24 cellular contexts compared by ENCODE assay signal in genomic region chr3:167958141-167958540, GRCh38.
"Had no signal": no experiment of that assay in that cellular context is flagged by ENCODE, and none has a peak within 500 bp of the region (broad histone marks: within the 10 kb centered on the region; RNA-seq: fewer than 3 reads in every experiment).

No MANE protein-coding gene starts in this region.

- H3K36me3 ChIP-seq: heart left ventricle, pancreas, right lobe of liver, stomach, thoracic aorta had no signal

- DNase-seq: cortex of kidney; dorsolateral prefrontal cortex; effector CD8-positive, alpha-beta T cell; heart left ventricle; hippocampal formation; left colon; left ventricle myocardium superior; mesendoderm; naive B cell; occipital lobe; pancreas; retina; right lobe of liver; stimulated activated CD4-positive, alpha-beta T cell treated with anti-CD3 and anti-CD28 coated beads, Interleukin-2, amount 100 ng/mL, for 24 hours; stimulated activated CD4-positive, alpha-beta T cell treated with anti-CD3 and anti-CD28 coated beads, Interleukin-4, amount 100 ng/mL, for 4 hours; stimulated activated naive B cell treated with anti-CD40 and anti-IgM and Interleukin-4, amounts not matched to agents 10 μg/mL and 1 μg/mL and 100 μg/mL, for 72 hours; stomach; substantia nigra; trophoblast cell had no signal

- H3K27ac Mint-ChIP-seq: naive B cell; nephron; progenitor cell of endocrine pancreas; stimulated activated naive B cell treated with anti-CD40 and anti-IgM and Interleukin-4, amounts not matched to agents 10 μg/mL and 1 μg/mL and 100 μg/mL, for 72 hours had no signal

- ATAC-seq: esophagus mucosa; heart left ventricle; left colon; left ventricle myocardium superior; pancreas; right lobe of liver; stimulated activated naive B cell treated with anti-CD40 and anti-IgM and Interleukin-4, amounts not matched to agents 10 μg/mL and 1 μg/mL and 100 μg/mL, for 72 hours had no signal

- H3K9me3 Mint-ChIP-seq: naive B cell; nephron; stimulated activated naive B cell treated with anti-CD40 and anti-IgM and Interleukin-4, amounts not matched to agents 10 μg/mL and 1 μg/mL and 100 μg/mL, for 72 hours had no signal

- H3K27me3 ChIP-seq: heart left ventricle, pancreas, right lobe of liver, stomach had no signal

- H3K4me1 Mint-ChIP-seq: naive B cell; nephron; stimulated activated naive B cell treated with anti-CD40 and anti-IgM and Interleukin-4, amounts not matched to agents 10 μg/mL and 1 μg/mL and 100 μg/mL, for 72 hours had no signal

- H3K36me3 Mint-ChIP-seq: stimulated activated naive B cell treated with anti-CD40 and anti-IgM and Interleukin-4, amounts not matched to agents 10 μg/mL and 1 μg/mL and 100 μg/mL, for 72 hours had no signal

- H3K27me3 Mint-ChIP-seq: progenitor cell of endocrine pancreas had no signal

- H3K4me3 Mint-ChIP-seq: nephron; stimulated activated naive B cell treated with anti-CD40 and anti-IgM and Interleukin-4, amounts not matched to agents 10 μg/mL and 1 μg/mL and 100 μg/mL, for 72 hours had no signal

- H3K4me3 ChIP-seq: dorsolateral prefrontal cortex, heart left ventricle, lung, pancreas, right lobe of liver, stomach, thoracic aorta had no signal

- H3K27ac ChIP-seq: dorsolateral prefrontal cortex, heart left ventricle, pancreas, right lobe of liver, stomach, thoracic aorta had no signal

- FAIRE-seq: pancreas had no signal

- H3K9me3 ChIP-seq: heart left ventricle, pancreas, right lobe of liver, stomach, thoracic aorta had no signal

- H3K4me1 ChIP-seq: heart left ventricle, pancreas, right lobe of liver, stomach had no signal
